15 cellular contexts compared by ENCODE assay signal in the genomic region with DNA sequence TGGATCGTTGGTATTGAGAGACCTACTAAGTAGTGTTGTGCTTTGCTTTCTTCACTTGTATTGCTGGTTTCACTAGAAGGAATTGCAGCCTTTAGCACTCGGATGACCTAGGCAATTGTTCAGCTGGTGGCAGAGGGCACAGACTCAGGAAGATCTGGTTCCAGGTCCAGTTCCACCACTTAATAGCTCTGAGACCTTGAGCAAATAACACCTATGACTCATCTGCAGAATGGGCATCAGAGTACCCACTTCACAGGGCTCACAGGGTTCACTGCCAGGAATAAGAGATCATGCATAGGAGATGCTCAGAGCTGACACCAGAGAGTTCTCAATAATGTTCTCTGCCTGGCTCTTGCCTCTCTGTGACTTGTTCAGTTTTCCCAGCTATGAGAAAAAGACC.
DNase-seq lines count a peak whose midpoint lies in the region; ATAC-seq, FAIRE-seq and TF ChIP-seq lines count a peak whose summit lies in the region.
"Had no signal": no experiment of that assay in that cellular context is flagged by ENCODE, and none has a peak within 500 bp of the region (broad histone marks: within the 10 kb centered on the region; RNA-seq: fewer than 3 reads in every experiment).

No MANE protein-coding gene starts in this region.

- H3K9me3 Mint-ChIP-seq in osteocyte (ENCODE audit: unreplicated experiment): no peaks in the 10 kb centered on the region
- no peaks in the 10 kb centered on the region for H3K9me3 Mint-ChIP-seq in stimulated activated memory B cell treated with anti-CD40 and anti-IgM and Interleukin-4, amounts not matched to agents 10 μg/mL and 1 μg/mL and 100 μg/mL, for 72 hours
- H3K9me3 Mint-ChIP-seq: activated naive CD4-positive, alpha-beta T cell treated with anti-CD3 and anti-CD28 coated beads, Interleukin-2, amount 10 ng/mL, durations not matched to agents 7 days and 5 days had no signal

- 92% methylated on average over 2 of the region's 2 CpGs for WGBS in esophagus muscularis mucosa
- whole genome bisulfite sequencing in small intestine, 3 donors: 49 to 88% (median 64%) methylated on average over 2 of the region's 2 CpGs

- no peak for ATAC-seq in stimulated activated memory B cell treated with anti-CD40 and anti-IgM and Interleukin-4, amounts not matched to agents 10 μg/mL and 1 μg/mL and 100 μg/mL, for 72 hours
- ATAC-seq: activated CD4-positive, CD25-positive, alpha-beta regulatory T cell treated with anti-CD3 and anti-CD28 coated beads, Interleukin-2, amount 50 U/mL, for 24 hours had no signal

- DNase-seq in HPDE6-E6E7 (ENCODE audit: extremely low spot score) (peak; percentile 12), NCI-H69 (lab: John Stamatoyannopoulos, UW) (peak; percentile 51), esophagus muscularis mucosa (ENCODE audit: extremely low spot score) (peak; percentile 12), small intestine (peak; percentile 69), osteocyte (ENCODE audit: extremely low spot score, unreplicated experiment) (no peak), epidermal melanocyte (ENCODE audit: insufficient read length, low spot score) (no peak)
- DNase-seq: activated naive CD4-positive, alpha-beta T cell treated with anti-CD3 and anti-CD28 coated beads, Interleukin-2, amount 10 ng/mL, durations not matched to agents 7 days and 5 days; C1 segment of cervical spinal cord; effector memory CD4-positive, alpha-beta T cell; foreskin melanocyte; midbrain; MM.1S had no signal

- no peak for FAIRE-seq in small intestine (lab: Jason Lieb, UNC)

- no peaks in the 10 kb centered on the region for H3K36me3 Mint-ChIP-seq in osteocyte (ENCODE audit: unreplicated experiment)
- H3K36me3 Mint-ChIP-seq in stimulated activated memory B cell treated with anti-CD40 and anti-IgM and Interleukin-4, amounts not matched to agents 10 μg/mL and 1 μg/mL and 100 μg/mL, for 72 hours: peaks cover 30% of the 10 kb centered on the region
- H3K36me3 Mint-ChIP-seq: activated naive CD4-positive, alpha-beta T cell treated with anti-CD3 and anti-CD28 coated beads, Interleukin-2, amount 10 ng/mL, durations not matched to agents 7 days and 5 days had no signal

- no peak for TF ChIP-seq CTCF in esophagus muscularis mucosa (IDR thresholded peaks at IDR 0.05)
- no peak for TF ChIP-seq CTCF in osteocyte (IDR thresholded peaks at IDR 0.05)

- H3K4me3 Mint-ChIP-seq in osteocyte (ENCODE audit: unreplicated experiment): no peak overlapping the region
- no peak overlapping the region for H3K4me3 Mint-ChIP-seq in stimulated activated memory B cell treated with anti-CD40 and anti-IgM and Interleukin-4, amounts not matched to agents 10 μg/mL and 1 μg/mL and 100 μg/mL, for 72 hours
- H3K4me3 Mint-ChIP-seq: activated naive CD4-positive, alpha-beta T cell treated with anti-CD3 and anti-CD28 coated beads, Interleukin-2, amount 10 ng/mL, durations not matched to agents 7 days and 5 days had no signal

- peaks cover 13 to 35% (median 18%) of the 10 kb centered on the region in 4 donors for H3K4me1 ChIP-seq in esophagus muscularis mucosa
- peaks cover 5% of the 10 kb centered on the region in 2 donors for H3K4me1 ChIP-seq in small intestine (ENCODE audit: control insufficient read depth in 2 of 2, insufficient read depth in 1 of 2, low read depth in 1 of 2, low read length in 1 of 2)

- TF ChIP-seq EP300 in esophagus muscularis mucosa (IDR thresholded peaks at IDR 0.05): no peak

- H3K36me3 ChIP-seq in esophagus muscularis mucosa (no peaks in the 10 kb centered on the region), small intestine (ENCODE audit: control insufficient read depth in 2 of 2, insufficient read depth in 2 of 2, low read length in 2 of 2) (no peaks in the 10 kb centered on the region)

- no peak overlapping the region for H3K4me3 ChIP-seq in esophagus muscularis mucosa
- no peak overlapping the region for H3K4me3 ChIP-seq in small intestine (ENCODE audit: low read depth in 1 of 2, low read length in 2 of 2)

- H3K27me3 Mint-ChIP-seq in osteocyte (ENCODE audit: unreplicated experiment): no peaks in the 10 kb centered on the region
- H3K27me3 Mint-ChIP-seq in stimulated activated memory B cell treated with anti-CD40 and anti-IgM and Interleukin-4, amounts not matched to agents 10 μg/mL and 1 μg/mL and 100 μg/mL, for 72 hours: no peaks in the 10 kb centered on the region
- H3K27me3 Mint-ChIP-seq: activated naive CD4-positive, alpha-beta T cell treated with anti-CD3 and anti-CD28 coated beads, Interleukin-2, amount 10 ng/mL, durations not matched to agents 7 days and 5 days had no signal

- intact Hi-C loops in esophagus muscularis mucosa (cut with DNase I): no loop called here

- peaks cover 24% of the 10 kb centered on the region for H3K4me1 Mint-ChIP-seq in osteocyte (ENCODE audit: unreplicated experiment)
- peaks cover 24% of the 10 kb centered on the region for H3K4me1 Mint-ChIP-seq in stimulated activated memory B cell treated with anti-CD40 and anti-IgM and Interleukin-4, amounts not matched to agents 10 μg/mL and 1 μg/mL and 100 μg/mL, for 72 hours

- no peak overlapping the region for H3K27ac Mint-ChIP-seq in osteocyte (ENCODE audit: unreplicated experiment)
- no peak overlapping the region for H3K27ac Mint-ChIP-seq in stimulated activated memory B cell treated with anti-CD40 and anti-IgM and Interleukin-4, amounts not matched to agents 10 μg/mL and 1 μg/mL and 100 μg/mL, for 72 hours
- H3K27ac Mint-ChIP-seq: activated naive CD4-positive, alpha-beta T cell treated with anti-CD3 and anti-CD28 coated beads, Interleukin-2, amount 10 ng/mL, durations not matched to agents 7 days and 5 days had no signal

- H3K9me3 ChIP-seq in esophagus muscularis mucosa (no peaks in the 10 kb centered on the region), small intestine (ENCODE audit: control insufficient read depth, low read depth) (no peaks in the 10 kb centered on the region)

- no peak overlapping the region for H3K27ac ChIP-seq in esophagus muscularis mucosa (replicated peaks in 1 of 4)
- no peak overlapping the region for H3K27ac ChIP-seq in small intestine (ENCODE audit: low read depth in 1 of 2, low read length in 1 of 2)
- H3K27ac ChIP-seq: parathyroid adenoma had no signal

- no peak for TF ChIP-seq POLR2A in esophagus muscularis mucosa (IDR thresholded peaks at IDR 0.05; ENCODE audit: low read depth)

- H3K27me3 ChIP-seq in esophagus muscularis mucosa (no peaks in the 10 kb centered on the region), small intestine (ENCODE audit: control insufficient read depth in 2 of 2, insufficient read depth in 2 of 2, low read length in 2 of 2) (no peaks in the 10 kb centered on the region)

Comparison
In these comparisons a context has a peak if more than half of its experiments do, and no peak if none do; other contexts are left out.
1. DNase-seq: peak in HPDE6-E6E7 (single experiment), NCI-H69 (single experiment), esophagus muscularis mucosa (single experiment) and small intestine (single experiment); none in osteocyte (single experiment) and epidermal melanocyte (single experiment).